In the genomic region with DNA sequence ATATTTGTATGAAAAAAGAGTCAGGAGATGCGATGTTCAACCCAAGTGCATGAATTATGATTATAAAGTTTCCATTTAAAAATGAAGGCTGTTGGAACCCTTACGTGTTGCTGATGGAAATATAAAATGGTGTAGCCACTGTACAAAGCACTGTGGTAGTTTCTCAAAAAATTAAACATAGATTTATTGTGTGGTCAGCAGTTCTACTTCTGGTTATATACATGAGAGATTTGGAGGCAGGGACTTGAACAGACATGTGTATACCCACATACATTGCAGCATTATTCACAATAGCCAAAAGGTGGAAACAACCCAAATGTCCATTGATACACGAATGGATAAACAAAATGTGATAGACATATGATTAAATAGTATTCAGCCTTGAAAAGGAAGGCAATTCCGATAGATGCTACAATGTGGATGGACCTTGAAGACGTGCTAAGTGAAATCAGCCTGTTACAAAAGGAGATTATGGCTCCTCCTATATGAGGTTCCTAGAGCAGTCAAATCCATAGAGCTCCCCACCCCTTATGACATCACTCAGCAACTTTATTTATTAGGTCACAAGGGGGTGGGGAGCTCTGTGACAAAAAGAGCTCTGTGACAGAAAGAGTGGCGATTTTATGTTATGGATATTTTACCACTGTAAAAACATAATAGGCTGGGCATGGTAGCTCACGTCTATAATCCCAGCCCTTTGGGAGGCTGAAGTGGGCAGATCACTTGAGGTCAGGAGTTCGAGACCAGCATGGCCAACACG, we compare ENCODE assay signal across 25 cellular contexts.
"Had no signal": no experiment of that assay in that cellular context is flagged by ENCODE, and none has a peak within 500 bp of the region (broad histone marks: within the 10 kb centered on the region; RNA-seq: fewer than 3 reads in every experiment).

No MANE protein-coding gene starts in this region.

- H3K27me3 Mint-ChIP-seq: effector memory CD8-positive, alpha-beta T cell; stimulated activated naive CD8-positive, alpha-beta T cell treated with anti-CD3 and anti-CD28 coated beads, Interleukin-15, amount 100 ng/mL, for 72 hours had no signal

- H3K36me3 Mint-ChIP-seq: immature natural killer cell, natural killer cell had no signal

- ATAC-seq: effector memory CD8-positive, alpha-beta T cell; left ventricle myocardium superior; lower lobe of right lung; natural killer cell; pancreas; sciatic nerve; stimulated activated naive CD8-positive, alpha-beta T cell treated with anti-CD3 and anti-CD28 coated beads, Interleukin-15, amount 100 ng/mL, for 72 hours had no signal

- H3K4me1 ChIP-seq: lower lobe of right lung had no signal

- H3K9me3 ChIP-seq: esophagus squamous epithelium, lower lobe of right lung, neutrophil, pancreas, thyroid gland, vagina had no signal

- H3K36me3 ChIP-seq: esophagus squamous epithelium, lower lobe of right lung, neutrophil, pancreas, thyroid gland, vagina had no signal

- H3K27me3 ChIP-seq: esophagus squamous epithelium, neutrophil, pancreas, thyroid gland, vagina had no signal

- H3K27ac Mint-ChIP-seq: immature natural killer cell, natural killer cell had no signal

- DNase-seq: cortex of kidney; effector memory CD8-positive, alpha-beta T cell; esophagus squamous epithelium; foreskin melanocyte; hypothalamus; immature natural killer cell; islet precursor cell; kidney glomerular epithelial cell; left ventricle myocardium superior; lower lobe of right lung; natural killer cell; pancreas; stimulated activated CD4-positive, alpha-beta T cell treated with anti-CD3 and anti-CD28 coated beads, Interleukin-12 subunit alpha, Interleukin-12 subunit beta, amount 100 ng/mL, for 4 hours; stimulated activated CD4-positive, alpha-beta T cell treated with anti-CD3 and anti-CD28 coated beads, Interleukin-1b, Interleukin-23, amount 100 ng/mL, for 48 hours; stimulated activated CD4-positive, alpha-beta T cell treated with anti-CD3 and anti-CD28 coated beads, Interleukin-4, amount 100 ng/mL, for 1 hour; stimulated activated CD8-positive, alpha-beta memory T cell treated with anti-CD3 and anti-CD28 coated beads, Interleukin-4, amount 100 ng/mL, for 48 hours; stimulated activated naive CD4-positive, alpha-beta T cell; stimulated activated naive CD8-positive, alpha-beta T cell treated with anti-CD3 and anti-CD28 coated beads, Interleukin-15, amount 100 ng/mL, for 72 hours; thyroid gland; trophoblast cell had no signal

- H3K4me3 Mint-ChIP-seq: effector memory CD8-positive, alpha-beta T cell; immature natural killer cell; natural killer cell; neural crest cell; stimulated activated naive CD8-positive, alpha-beta T cell treated with anti-CD3 and anti-CD28 coated beads, Interleukin-15, amount 100 ng/mL, for 72 hours had no signal

- H3K27ac ChIP-seq: esophagus squamous epithelium, lower lobe of right lung, neutrophil, pancreas, vagina had no signal

- H3K9me3 Mint-ChIP-seq: effector memory CD8-positive, alpha-beta T cell; immature natural killer cell; natural killer cell; stimulated activated naive CD8-positive, alpha-beta T cell treated with anti-CD3 and anti-CD28 coated beads, Interleukin-15, amount 100 ng/mL, for 72 hours had no signal

- H3K4me2 ChIP-seq: smooth muscle cell had no signal

- H3K4me3 ChIP-seq: esophagus squamous epithelium, lower lobe of right lung, pancreas, smooth muscle cell, thyroid gland, vagina had no signal
